1 cellular context compared by ENCODE assay signal in genomic region chr6:30325873-30326445, GRCh38.
TF ChIP-seq lines count a peak whose summit lies in the region.

No MANE protein-coding gene starts in this region.

TF ChIP-seq in K562, 482 proteins besides CTCF, POLR2A, EP300 and RAD21 (continued from another document and continues in another):
- TF ChIP-seq TAF7 (tag; IDR thresholded peaks at IDR 0.05) (0 out of 2 replicates have a peak, but pooled peaks have one; percentile 29), SMARCC2 (IDR thresholded peaks at IDR 0.05; ENCODE audit: low read depth) (0 out of 2 replicates have a peak, but pooled peaks have one; percentile 29), SMARCB1 (IDR thresholded peaks at IDR 0.05; ENCODE audit: insufficient read length, low read depth) (no peak), TOE1 (IDR thresholded peaks at IDR 0.05; ENCODE audit: borderline replicate concordance) (0 out of 2 replicates have a peak, but pooled peaks have one; percentile 25), TOE1 (CRISPR knock-in tag; IDR thresholded peaks at IDR 0.05; ENCODE audit: borderline replicate concordance, low read depth) (no peak), ZBTB17 (CRISPR knock-in tag; IDR thresholded peaks at IDR 0.05) (no peak), E2F3 (CRISPR knock-in tag; IDR thresholded peaks at IDR 0.05) (0 out of 2 replicates have a peak, but pooled peaks have one; percentile 16), BRD9 (IDR thresholded peaks at IDR 0.05; ENCODE audit: low read depth, partially characterized antibody) (peak; percentile 87), ZEB2 (IDR thresholded peaks at IDR 0.05) (no peak), LARP7 (IDR thresholded peaks at IDR 0.05) (peak; percentile 88; the same call in 1 of the 2 replicates), MTA2 (IDR thresholded peaks at IDR 0.05; ENCODE audit: low read depth) (0 out of 2 replicates have a peak, but pooled peaks have one; percentile 31), ZC3H4 (CRISPR knock-in tag; IDR thresholded peaks at IDR 0.05; ENCODE audit: borderline replicate concordance) (no peak), ZNF146 (CRISPR knock-in tag; IDR thresholded peaks at IDR 0.05; ENCODE audit: unreplicated experiment) (no peak), CBX2 (IDR thresholded peaks at IDR 0.05; ENCODE audit: insufficient read depth, low read length, poor library complexity, severe bottlenecking) (no peak), ETV6 (IDR thresholded peaks at IDR 0.05; ENCODE audit: borderline replicate concordance in 1 of 2, low read depth in 2 of 2, low read length in 1 of 2) (no peak), ETV6 (CRISPR knock-in tag; IDR thresholded peaks at IDR 0.05; ENCODE audit: borderline replicate concordance) (no peak), SMARCA5 (IDR thresholded peaks at IDR 0.05) (peak; percentile 50; the same call in 1 of the 2 replicates), HMGXB4 (CRISPR knock-in tag; IDR thresholded peaks at IDR 0.05) (peak; percentile 49), DNMT1 (IDR thresholded peaks at IDR 0.05) (peak; percentile 93; the same call in 1 of the 2 replicates), ATF3 (IDR thresholded peaks at IDR 0.05) (no peak), ATF3 (CRISPR knock-in tag; conservative IDR thresholded peaks at IDR 0.05) (peak; percentile 74), MEF2D (tag; conservative IDR thresholded peaks at IDR 0.05; ENCODE audit: low read depth) (no peak), ZNF165 (CRISPR knock-in tag; IDR thresholded peaks at IDR 0.05; ENCODE audit: borderline replicate concordance) (no peak), MCM5 (IDR thresholded peaks at IDR 0.05; ENCODE audit: low read depth) (no peak), NCOA1 (IDR thresholded peaks at IDR 0.05; ENCODE audit: low read depth) (no peak), CREB1 (IDR thresholded peaks at IDR 0.05) (peak; percentile 82), CREB1 (CRISPR knock-in tag; IDR thresholded peaks at IDR 0.05) (no peak), RFX1 (IDR thresholded peaks at IDR 0.05) (no peak), ZBTB9 (CRISPR knock-in tag; IDR thresholded peaks at IDR 0.05) (no peak), SNIP1 (IDR thresholded peaks at IDR 0.05; ENCODE audit: low read depth) (no peak), E2F6 (IDR thresholded peaks at IDR 0.05; ENCODE audit: borderline replicate concordance in 1 of 2, extremely low read depth in 1 of 2, insufficient read depth in 1 of 2, insufficient read length in 1 of 2, low read depth in 1 of 2, low read length in 1 of 2, poor library complexity in 1 of 2, severe bottlenecking in 1 of 2) (peak; percentile 60 to 76), FOS (IDR thresholded peaks at IDR 0.05; ENCODE audit: extremely low read depth, insufficient read length) (no peak), DPF2 (IDR thresholded peaks at IDR 0.05) (peak; percentile 79), HOXB6 (CRISPR knock-in tag; IDR thresholded peaks at IDR 0.05; ENCODE audit: borderline replicate concordance) (no peak), PTTG1 (tag; IDR thresholded peaks at IDR 0.05; ENCODE audit: low read depth) (no peak), SP1 (CRISPR knock-in tag; IDR thresholded peaks at IDR 0.05) (peak; percentile 47; the same call in 1 of the 2 replicates), FIP1L1 (IDR thresholded peaks at IDR 0.05; ENCODE audit: low read depth, low read length, poor library complexity, severe bottlenecking) (no peak), DACH1 (IDR thresholded peaks at IDR 0.05; ENCODE audit: partially characterized antibody) (no peak), GABPB1 (CRISPR knock-in tag; IDR thresholded peaks at IDR 0.05) (no peak; the same call in 1 of the 2 replicates), NBN (IDR thresholded peaks at IDR 0.05; ENCODE audit: low read depth) (peak; percentile 45), HCFC1 (IDR thresholded peaks at IDR 0.05; ENCODE audit: low read depth, low read length) (no peak), EGR1 (conservative IDR thresholded peaks at IDR 0.05) (no peak), ZNF778 (CRISPR knock-in tag; IDR thresholded peaks at IDR 0.05) (no peak), SUPT5H (IDR thresholded peaks at IDR 0.05) (peak; percentile 38; the same call in 1 of the 2 replicates), ZNF23 (CRISPR knock-in tag; IDR thresholded peaks at IDR 0.05) (no peak), ZNF830 (CRISPR knock-in tag; IDR thresholded peaks at IDR 0.05) (peak; percentile 15; the same call in 1 of the 2 replicates), ZNF707 (CRISPR knock-in tag; conservative IDR thresholded peaks at IDR 0.05) (no peak)
- TF ChIP-seq, protein P1, sequence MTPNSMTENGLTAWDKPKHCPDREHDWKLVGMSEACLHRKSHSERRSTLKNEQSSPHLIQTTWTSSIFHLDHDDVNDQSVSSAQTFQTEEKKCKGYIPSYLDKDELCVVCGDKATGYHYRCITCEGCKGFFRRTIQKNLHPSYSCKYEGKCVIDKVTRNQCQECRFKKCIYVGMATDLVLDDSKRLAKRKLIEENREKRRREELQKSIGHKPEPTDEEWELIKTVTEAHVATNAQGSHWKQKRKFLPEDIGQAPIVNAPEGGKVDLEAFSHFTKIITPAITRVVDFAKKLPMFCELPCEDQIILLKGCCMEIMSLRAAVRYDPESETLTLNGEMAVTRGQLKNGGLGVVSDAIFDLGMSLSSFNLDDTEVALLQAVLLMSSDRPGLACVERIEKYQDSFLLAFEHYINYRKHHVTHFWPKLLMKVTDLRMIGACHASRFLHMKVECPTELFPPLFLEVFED (CRISPR knock-in tag; conservative IDR thresholded peaks at IDR 0.05): no peak
- TF ChIP-seq, protein P2, sequence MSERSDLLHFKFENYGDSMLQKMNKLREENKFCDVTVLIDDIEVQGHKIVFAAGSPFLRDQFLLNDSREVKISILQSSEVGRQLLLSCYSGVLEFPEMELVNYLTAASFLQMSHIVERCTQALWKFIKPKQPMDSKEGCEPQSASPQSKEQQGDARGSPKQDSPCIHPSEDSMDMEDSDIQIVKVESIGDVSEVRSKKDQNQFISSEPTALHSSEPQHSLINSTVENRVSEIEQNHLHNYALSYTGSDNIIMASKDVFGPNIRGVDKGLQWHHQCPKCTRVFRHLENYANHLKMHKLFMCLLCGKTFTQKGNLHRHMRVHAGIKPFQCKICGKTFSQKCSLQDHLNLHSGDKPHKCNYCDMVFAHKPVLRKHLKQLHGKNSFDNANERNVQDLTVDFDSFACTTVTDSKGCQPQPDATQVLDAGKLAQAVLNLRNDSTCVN (CRISPR knock-in tag; IDR thresholded peaks at IDR 0.05): 0 out of 2 replicates have a peak, but pooled peaks have one; percentile 12
- TF ChIP-seq, protein P3, sequence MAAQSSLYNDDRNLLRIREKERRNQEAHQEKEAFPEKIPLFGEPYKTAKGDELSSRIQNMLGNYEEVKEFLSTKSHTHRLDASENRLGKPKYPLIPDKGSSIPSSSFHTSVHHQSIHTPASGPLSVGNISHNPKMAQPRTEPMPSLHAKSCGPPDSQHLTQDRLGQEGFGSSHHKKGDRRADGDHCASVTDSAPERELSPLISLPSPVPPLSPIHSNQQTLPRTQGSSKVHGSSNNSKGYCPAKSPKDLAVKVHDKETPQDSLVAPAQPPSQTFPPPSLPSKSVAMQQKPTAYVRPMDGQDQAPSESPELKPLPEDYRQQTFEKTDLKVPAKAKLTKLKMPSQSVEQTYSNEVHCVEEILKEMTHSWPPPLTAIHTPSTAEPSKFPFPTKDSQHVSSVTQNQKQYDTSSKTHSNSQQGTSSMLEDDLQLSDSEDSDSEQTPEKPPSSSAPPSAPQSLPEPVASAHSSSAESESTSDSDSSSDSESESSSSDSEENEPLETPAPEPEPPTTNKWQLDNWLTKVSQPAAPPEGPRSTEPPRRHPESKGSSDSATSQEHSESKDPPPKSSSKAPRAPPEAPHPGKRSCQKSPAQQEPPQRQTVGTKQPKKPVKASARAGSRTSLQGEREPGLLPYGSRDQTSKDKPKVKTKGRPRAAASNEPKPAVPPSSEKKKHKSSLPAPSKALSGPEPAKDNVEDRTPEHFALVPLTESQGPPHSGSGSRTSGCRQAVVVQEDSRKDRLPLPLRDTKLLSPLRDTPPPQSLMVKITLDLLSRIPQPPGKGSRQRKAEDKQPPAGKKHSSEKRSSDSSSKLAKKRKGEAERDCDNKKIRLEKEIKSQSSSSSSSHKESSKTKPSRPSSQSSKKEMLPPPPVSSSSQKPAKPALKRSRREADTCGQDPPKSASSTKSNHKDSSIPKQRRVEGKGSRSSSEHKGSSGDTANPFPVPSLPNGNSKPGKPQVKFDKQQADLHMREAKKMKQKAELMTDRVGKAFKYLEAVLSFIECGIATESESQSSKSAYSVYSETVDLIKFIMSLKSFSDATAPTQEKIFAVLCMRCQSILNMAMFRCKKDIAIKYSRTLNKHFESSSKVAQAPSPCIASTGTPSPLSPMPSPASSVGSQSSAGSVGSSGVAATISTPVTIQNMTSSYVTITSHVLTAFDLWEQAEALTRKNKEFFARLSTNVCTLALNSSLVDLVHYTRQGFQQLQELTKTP (IDR thresholded peaks at IDR 0.05; ENCODE audit: low read depth in 1 of 2, partially characterized antibody in 2 of 2): no peak
- TF ChIP-seq, protein P4, sequence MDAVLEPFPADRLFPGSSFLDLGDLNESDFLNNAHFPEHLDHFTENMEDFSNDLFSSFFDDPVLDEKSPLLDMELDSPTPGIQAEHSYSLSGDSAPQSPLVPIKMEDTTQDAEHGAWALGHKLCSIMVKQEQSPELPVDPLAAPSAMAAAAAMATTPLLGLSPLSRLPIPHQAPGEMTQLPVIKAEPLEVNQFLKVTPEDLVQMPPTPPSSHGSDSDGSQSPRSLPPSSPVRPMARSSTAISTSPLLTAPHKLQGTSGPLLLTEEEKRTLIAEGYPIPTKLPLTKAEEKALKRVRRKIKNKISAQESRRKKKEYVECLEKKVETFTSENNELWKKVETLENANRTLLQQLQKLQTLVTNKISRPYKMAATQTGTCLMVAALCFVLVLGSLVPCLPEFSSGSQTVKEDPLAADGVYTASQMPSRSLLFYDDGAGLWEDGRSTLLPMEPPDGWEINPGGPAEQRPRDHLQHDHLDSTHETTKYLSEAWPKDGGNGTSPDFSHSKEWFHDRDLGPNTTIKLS (IDR thresholded peaks at IDR 0.05; ENCODE audit: borderline replicate concordance, low read depth): peak; percentile 33; the same call in 1 of the 2 replicates
- TF ChIP-seq, protein P5, sequence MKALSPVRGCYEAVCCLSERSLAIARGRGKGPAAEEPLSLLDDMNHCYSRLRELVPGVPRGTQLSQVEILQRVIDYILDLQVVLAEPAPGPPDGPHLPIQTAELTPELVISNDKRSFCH (CRISPR knock-in tag; IDR thresholded peaks at IDR 0.05): peak; percentile 66; the same call in 1 of the 2 replicates
- TF ChIP-seq, protein P5 (tag; IDR thresholded peaks at IDR 0.05): peak; percentile 35; the same call in 1 of the 2 replicates
- TF ChIP-seq, protein P6, sequence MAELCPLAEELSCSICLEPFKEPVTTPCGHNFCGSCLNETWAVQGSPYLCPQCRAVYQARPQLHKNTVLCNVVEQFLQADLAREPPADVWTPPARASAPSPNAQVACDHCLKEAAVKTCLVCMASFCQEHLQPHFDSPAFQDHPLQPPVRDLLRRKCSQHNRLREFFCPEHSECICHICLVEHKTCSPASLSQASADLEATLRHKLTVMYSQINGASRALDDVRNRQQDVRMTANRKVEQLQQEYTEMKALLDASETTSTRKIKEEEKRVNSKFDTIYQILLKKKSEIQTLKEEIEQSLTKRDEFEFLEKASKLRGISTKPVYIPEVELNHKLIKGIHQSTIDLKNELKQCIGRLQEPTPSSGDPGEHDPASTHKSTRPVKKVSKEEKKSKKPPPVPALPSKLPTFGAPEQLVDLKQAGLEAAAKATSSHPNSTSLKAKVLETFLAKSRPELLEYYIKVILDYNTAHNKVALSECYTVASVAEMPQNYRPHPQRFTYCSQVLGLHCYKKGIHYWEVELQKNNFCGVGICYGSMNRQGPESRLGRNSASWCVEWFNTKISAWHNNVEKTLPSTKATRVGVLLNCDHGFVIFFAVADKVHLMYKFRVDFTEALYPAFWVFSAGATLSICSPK (IDR thresholded peaks at IDR 0.05; ENCODE audit: borderline replicate concordance): peak; percentile 83; the same call in 1 of the 2 replicates
